Comparison of ENCODE assay signal across 19 cellular contexts in genomic region chr17:66437466-66438026, GRCh38.
DNase-seq lines count a peak whose midpoint lies in the region.
"Had no signal": no experiment of that assay in that cellular context is flagged by ENCODE, and none has a peak within 500 bp of the region (broad histone marks: within the 10 kb centered on the region; RNA-seq: fewer than 3 reads in every experiment).

No MANE protein-coding gene starts in this region.

- CTCF ChIA-PET in activated naive CD4-positive, alpha-beta T cell treated with anti-CD3 and anti-CD28 coated beads, Interleukin-2, amount 10 ng/mL, durations not matched to agents 7 days and 5 days (lab: Charles Lee): interaction anchor here (1.4 kb wide), 1 partner anchor 11 kb away, joined by 5 read pairs; no protein-coding TSS in a partner anchor
- CTCF ChIA-PET in activated CD4-positive, alpha-beta memory T cell treated with anti-CD3 and anti-CD28 coated beads, Interleukin-2, amount 10 ng/mL, durations not matched to agents 7 days and 5 days (lab: Charles Lee): no interaction called here

- no peak for DNase-seq in activated naive CD4-positive, alpha-beta T cell treated with anti-CD3 and anti-CD28 coated beads, Interleukin-2, amount 10 ng/mL, durations not matched to agents 7 days and 5 days
- DNase-seq in GDM1 (lab: John Stamatoyannopoulos, UW): peak; percentile 42
- DNase-seq in activated CD4-positive, alpha-beta memory T cell treated with anti-CD3 and anti-CD28 coated beads, Interleukin-2, amount 10 ng/mL, durations not matched to agents 7 days and 5 days: no peak
- peak; percentile 19 for DNase-seq in hepatic stellate cell (ENCODE audit: low spot score)
- no peak for DNase-seq in AG08396 (ENCODE audit: low spot score)
- no peak for DNase-seq in ACHN
- no peak for DNase-seq in germinal center (ENCODE audit: low spot score)
- DNase-seq: activated CD8-positive, alpha-beta memory T cell treated with anti-CD3 and anti-CD28 coated beads for 24 hours; amygdala; CD8-positive, alpha-beta memory T cell; dermis blood vessel endothelial cell; left ventricle myocardium inferior; mucosa of descending colon; NCI-H2107; nephron progenitor cell; pancreas; testis; WERI-Rb-1 had no signal

- no peak overlapping the region for H3K4me3 Mint-ChIP-seq in activated naive CD4-positive, alpha-beta T cell treated with anti-CD3 and anti-CD28 coated beads, Interleukin-2, amount 50 U/mL, for 24 hours
- no peak overlapping the region for H3K4me3 Mint-ChIP-seq in activated naive CD4-positive, alpha-beta T cell treated with anti-CD3 and anti-CD28 coated beads, Interleukin-2, amount 10 ng/mL, durations not matched to agents 7 days and 5 days
- H3K4me3 Mint-ChIP-seq in activated CD4-positive, alpha-beta memory T cell treated with anti-CD3 and anti-CD28 coated beads, Interleukin-2, amount 10 ng/mL, durations not matched to agents 7 days and 5 days: no peak overlapping the region
- H3K4me3 Mint-ChIP-seq: CD8-positive, alpha-beta memory T cell; nephron progenitor cell had no signal

- in situ Hi-C loops in ACHN (cut with HindIII; ENCODE audit: low pct_ligation_motif_present, low pct_unique_long_range_greater_than_20kb, low sequenced_read_pairs): no loop called here

- no peaks in the 10 kb centered on the region for H3K27me3 Mint-ChIP-seq in activated naive CD4-positive, alpha-beta T cell treated with anti-CD3 and anti-CD28 coated beads, Interleukin-2, amount 50 U/mL, for 24 hours
- no peaks in the 10 kb centered on the region for H3K27me3 Mint-ChIP-seq in activated naive CD4-positive, alpha-beta T cell treated with anti-CD3 and anti-CD28 coated beads, Interleukin-2, amount 10 ng/mL, durations not matched to agents 7 days and 5 days
- no peaks in the 10 kb centered on the region for H3K27me3 Mint-ChIP-seq in activated CD4-positive, alpha-beta memory T cell treated with anti-CD3 and anti-CD28 coated beads, Interleukin-2, amount 10 ng/mL, durations not matched to agents 7 days and 5 days
- H3K27me3 Mint-ChIP-seq: CD8-positive, alpha-beta memory T cell had no signal

- H3K4me1 Mint-ChIP-seq in activated naive CD4-positive, alpha-beta T cell treated with anti-CD3 and anti-CD28 coated beads, Interleukin-2, amount 50 U/mL, for 24 hours: peaks cover 41% of the 10 kb centered on the region
- H3K4me1 Mint-ChIP-seq in activated naive CD4-positive, alpha-beta T cell treated with anti-CD3 and anti-CD28 coated beads, Interleukin-2, amount 10 ng/mL, durations not matched to agents 7 days and 5 days: peaks cover 45% of the 10 kb centered on the region
- peaks cover 26% of the 10 kb centered on the region for H3K4me1 Mint-ChIP-seq in activated CD4-positive, alpha-beta memory T cell treated with anti-CD3 and anti-CD28 coated beads, Interleukin-2, amount 10 ng/mL, durations not matched to agents 7 days and 5 days

- H3K9me3 Mint-ChIP-seq in activated naive CD4-positive, alpha-beta T cell treated with anti-CD3 and anti-CD28 coated beads, Interleukin-2, amount 50 U/mL, for 24 hours: no peaks in the 10 kb centered on the region
- H3K9me3 Mint-ChIP-seq in activated naive CD4-positive, alpha-beta T cell treated with anti-CD3 and anti-CD28 coated beads, Interleukin-2, amount 10 ng/mL, durations not matched to agents 7 days and 5 days: peaks cover 4% of the 10 kb centered on the region
- peaks cover 4% of the 10 kb centered on the region for H3K9me3 Mint-ChIP-seq in activated CD4-positive, alpha-beta memory T cell treated with anti-CD3 and anti-CD28 coated beads, Interleukin-2, amount 10 ng/mL, durations not matched to agents 7 days and 5 days
- H3K9me3 Mint-ChIP-seq: CD8-positive, alpha-beta memory T cell; nephron progenitor cell had no signal

- H3K36me3 Mint-ChIP-seq in activated naive CD4-positive, alpha-beta T cell treated with anti-CD3 and anti-CD28 coated beads, Interleukin-2, amount 50 U/mL, for 24 hours: peaks cover 7% of the 10 kb centered on the region
- peaks cover 19% of the 10 kb centered on the region for H3K36me3 Mint-ChIP-seq in activated naive CD4-positive, alpha-beta T cell treated with anti-CD3 and anti-CD28 coated beads, Interleukin-2, amount 10 ng/mL, durations not matched to agents 7 days and 5 days
- H3K36me3 Mint-ChIP-seq in activated CD4-positive, alpha-beta memory T cell treated with anti-CD3 and anti-CD28 coated beads, Interleukin-2, amount 10 ng/mL, durations not matched to agents 7 days and 5 days (ENCODE audit: low read depth): peaks cover 11% of the 10 kb centered on the region
- H3K36me3 Mint-ChIP-seq: CD8-positive, alpha-beta memory T cell had no signal

- H3K27ac Mint-ChIP-seq in activated naive CD4-positive, alpha-beta T cell treated with anti-CD3 and anti-CD28 coated beads, Interleukin-2, amount 50 U/mL, for 24 hours: peak overlapping the region; percentile 75
- H3K27ac Mint-ChIP-seq in activated naive CD4-positive, alpha-beta T cell treated with anti-CD3 and anti-CD28 coated beads, Interleukin-2, amount 10 ng/mL, durations not matched to agents 7 days and 5 days: no peak overlapping the region
- peak overlapping the region; percentile 57 for H3K27ac Mint-ChIP-seq in activated CD4-positive, alpha-beta memory T cell treated with anti-CD3 and anti-CD28 coated beads, Interleukin-2, amount 10 ng/mL, durations not matched to agents 7 days and 5 days
- H3K27ac Mint-ChIP-seq: CD8-positive, alpha-beta memory T cell; nephron progenitor cell had no signal

- POLR2A ChIA-PET in activated CD4-positive, alpha-beta memory T cell treated with anti-CD3 and anti-CD28 coated beads, Interleukin-2, amount 10 ng/mL, durations not matched to agents 7 days and 5 days (lab: Charles Lee): no interaction called here

Comparison
In these comparisons a context has a peak if more than half of its experiments do, and no peak if none do; other contexts are left out.
1. DNase-seq: peak in GDM1 (single experiment) and hepatic stellate cell (single experiment); none in activated naive CD4-positive, alpha-beta T cell treated with anti-CD3 and anti-CD28 coated beads, Interleukin-2, amount 10 ng/mL, durations not matched to agents 7 days and 5 days (single experiment), activated CD4-positive, alpha-beta memory T cell treated with anti-CD3 and anti-CD28 coated beads, Interleukin-2, amount 10 ng/mL, durations not matched to agents 7 days and 5 days (single experiment), AG08396 (single experiment), ACHN (single experiment) and germinal center (single experiment).